Comparison of ENCODE assay signal across 8 cellular contexts in the genomic region with DNA sequence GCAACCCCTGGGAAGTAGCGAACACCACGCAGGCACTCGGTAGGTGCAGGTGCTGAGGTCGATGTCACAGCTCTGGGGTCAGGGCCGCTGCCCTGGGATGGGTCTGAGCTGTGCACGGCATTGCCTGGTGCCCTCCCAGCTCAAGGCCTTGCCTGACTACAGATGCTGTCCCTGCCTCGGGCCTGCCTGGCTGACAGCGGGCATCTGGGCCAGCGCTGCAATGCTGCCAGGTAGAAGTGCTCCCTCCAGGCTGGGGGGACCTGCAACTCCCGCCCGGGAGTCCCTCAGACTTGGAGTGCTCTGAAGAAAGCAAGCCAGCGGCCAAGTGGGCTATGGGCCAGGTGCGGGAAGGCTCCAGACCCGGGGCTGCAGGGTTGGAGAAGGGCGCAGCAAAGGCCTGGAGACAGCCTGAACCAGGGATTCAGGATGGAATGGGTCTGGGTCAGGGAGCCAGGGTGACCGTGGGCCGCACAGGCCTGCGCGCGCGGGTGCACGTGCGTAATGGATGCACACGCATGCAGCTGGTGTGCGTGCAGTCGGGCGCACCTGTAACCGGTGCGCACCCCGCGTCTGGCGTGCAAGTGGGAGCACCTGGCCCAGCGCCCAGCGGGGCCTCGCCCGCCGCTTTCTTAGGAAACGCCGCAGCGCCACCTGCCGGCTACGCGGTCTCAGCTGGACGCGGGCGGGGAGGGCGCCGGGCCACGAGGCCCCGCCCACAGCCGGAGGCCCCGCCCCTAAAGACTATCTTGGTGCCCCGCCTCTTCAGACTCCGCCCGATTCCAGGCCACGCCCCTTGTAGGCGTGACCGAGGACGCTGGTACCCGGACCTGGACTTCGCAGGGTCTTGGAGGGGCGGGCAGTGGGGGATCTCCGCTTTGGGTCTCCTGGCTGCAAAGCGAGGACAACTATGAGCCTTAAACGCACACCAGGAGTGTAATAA.
DNase-seq lines count a peak whose midpoint lies in the region; ATAC-seq lines count a peak whose summit lies in the region.

No MANE protein-coding gene starts in this region.

- ATAC-seq in HG03342 (IDR thresholded peaks at IDR 0.05; ENCODE audit: unreplicated experiment) (peak; percentile 56), HG03457 (IDR thresholded peaks at IDR 0.05; ENCODE audit: unreplicated experiment) (no peak)

- DNase-seq in GM04504 (ENCODE audit: low read depth): peak; percentile 44
- peak; percentile 34 for DNase-seq in NCI-H524 treated with DMSO at 0.1 percent for 48 hours (lab: John Stamatoyannopoulos, UW)
- DNase-seq in activated CD4-positive, alpha-beta T cell treated with anti-CD3 and anti-CD28 coated beads for 48 hours: peak; percentile 95
- peak; percentile 54 to 58 for DNase-seq in cerebellar nuclear complex (lab: John Stamatoyannopoulos, UW)
- DNase-seq in left kidney (ENCODE audit: low read depth, low spot score): peak; percentile 94
- DNase-seq in stimulated activated CD4-positive, alpha-beta T cell treated with anti-CD3 and anti-CD28 coated beads, Interleukin-2, amount 100 ng/mL, for 48 hours: peak; percentile 91 to 97

Comparison
In these comparisons a context has a peak if more than half of its experiments do, and no peak if none do; other contexts are left out.
1. DNase-seq: peak in every context shown above with its lines; median percentile 95 in activated CD4-positive, alpha-beta T cell treated with anti-CD3 and anti-CD28 coated beads for 48 hours; 94 in left kidney; 94 in stimulated activated CD4-positive, alpha-beta T cell treated with anti-CD3 and anti-CD28 coated beads, Interleukin-2, amount 100 ng/mL, for 48 hours; 56 in cerebellar nuclear complex; 44 in GM04504; 34 in NCI-H524 treated with DMSO at 0.1 percent for 48 hours.